In genomic region chr7:134726581-134726980, GRCh38 we compare ENCODE assay signal across 27 cellular contexts. TPM values are rescaled to one million over a fixed set of nuclear protein-coding genes. Genes with fewer than 3 reads are reported as not detected.
DNase-seq lines count a peak whose midpoint lies in the region; ATAC-seq and TF ChIP-seq lines count a peak whose summit lies in the region.
"Had no signal": no experiment of that assay in that cellular context is flagged by ENCODE, and none has a peak within 500 bp of the region (broad histone marks: within the 10 kb centered on the region; RNA-seq: fewer than 3 reads in every experiment).

No MANE protein-coding gene starts in this region.

- H3K9ac ChIP-seq in GM23248: peak overlapping the region; percentile 24; the same call in 1 of the 2 replicates

- H2AFZ ChIP-seq in GM23248: peak overlapping the region; percentile 46

- DNase-seq in GM23248 (peak; percentile 68), coronary artery (ENCODE audit: low spot score) (no peak), mucosa of descending colon (no peak), suprapubic skin (ENCODE audit: low spot score in 2 of 2) (no peak), Calu3 (no peak), Caco-2 (no peak), NCI-H2107 (lab: John Stamatoyannopoulos, UW) (no peak), NCI-H510A (lab: John Stamatoyannopoulos, UW) (no peak)
- DNase-seq: ACHN; activated CD4-positive, alpha-beta T cell treated with anti-CD3 and anti-CD28 coated beads, Interleukin-2, amount 50 U/mL, for 4 hours; activated T-cell treated with anti-CD3 and anti-CD28 coated beads for 4 hours; gastrocnemius medialis; KG1; NCI-H146; NCI-H2171; NCI-H69; psoas muscle; spleen; stimulated activated CD4-positive, alpha-beta T cell treated with anti-CD3 and anti-CD28 coated beads, Interleukin-4, amount 100 ng/mL, for 1 hour; stimulated activated naive CD4-positive, alpha-beta T cell treated with Interleukin-2 at 50 U/mL for 16 hours; upper lobe of left lung had no signal

- TF ChIP-seq POLR2A in suprapubic skin (IDR thresholded peaks at IDR 0.05): no peak

- no peaks in the 10 kb centered on the region for H3K4me1 Mint-ChIP-seq in Calu3 (ENCODE audit: low read depth, unreplicated experiment)
- H3K4me1 Mint-ChIP-seq in Caco-2 (ENCODE audit: low read depth, unreplicated experiment): no peaks in the 10 kb centered on the region
- H3K4me1 Mint-ChIP-seq: WTC11 had no signal

- no peaks in the 10 kb centered on the region for H3K36me3 Mint-ChIP-seq in Calu3 (ENCODE audit: insufficient read depth, unreplicated experiment)
- no peaks in the 10 kb centered on the region for H3K36me3 Mint-ChIP-seq in Caco-2 (ENCODE audit: insufficient read depth, unreplicated experiment)
- H3K36me3 Mint-ChIP-seq: CD14-positive monocyte, WTC11 had no signal

- H3K27me3 Mint-ChIP-seq in Calu3 (ENCODE audit: unreplicated experiment) (peaks cover 13% of the 10 kb centered on the region), Caco-2 (ENCODE audit: insufficient read depth, unreplicated experiment) (no peaks in the 10 kb centered on the region)

- BruUV-seq in Calu3 (replicated peaks; lab: Mats Ljungman, UMichigan) (no TSS peak), Caco-2 (replicated peaks; lab: Mats Ljungman, UMichigan) (no TSS peak)

- no peak overlapping the region for H3K27ac Mint-ChIP-seq in Calu3 (ENCODE audit: unreplicated experiment)
- no peak overlapping the region for H3K27ac Mint-ChIP-seq in Caco-2 (ENCODE audit: unreplicated experiment)
- H3K27ac Mint-ChIP-seq: T-helper 2 cell treated with Interferon-gamma antibody and Interleukin-4, amounts not matched to agents 5 μg/mL and 100 μg/mL, for 36 hours; WTC11 had no signal

- H3K27me3 ChIP-seq in GM23248 (replicated peaks; ENCODE audit: insufficient read depth): no peaks in the 10 kb centered on the region
- no peaks in the 10 kb centered on the region for H3K27me3 ChIP-seq in suprapubic skin
- no peaks in the 10 kb centered on the region for H3K27me3 ChIP-seq in Caco-2 (replicated peaks; ENCODE audit: control insufficient read depth, insufficient read depth, low read length)
- H3K27me3 ChIP-seq: adrenal gland, gastrocnemius medialis, spleen, upper lobe of left lung had no signal

- peak overlapping the region; percentile 22 for H3K4me2 ChIP-seq in GM23248 (ENCODE audit: unreplicated experiment)

- in situ Hi-C loops in GM23248 (cut with MboI): no loop called here

- TF ChIP-seq EP300 in suprapubic skin (IDR thresholded peaks at IDR 0.05): no peak

- ATAC-seq in mucosa of descending colon: peak; percentile 20
- ATAC-seq: gastrocnemius medialis, psoas muscle, SK-N-SH treated with all-trans-retinoic acid at 6 μM for 48 hours, WTC11 had no signal

- H3K27ac ChIP-seq in GM23248: peak overlapping the region; percentile 62
- peak overlapping the region; percentile 84 to 92 for H3K27ac ChIP-seq in coronary artery
- peak overlapping the region; percentile 29 for H3K27ac ChIP-seq in suprapubic skin
- H3K27ac ChIP-seq: gastrocnemius medialis, psoas muscle, upper lobe of left lung had no signal

- 16 to 18% methylated on average over 2 of the region's 2 CpGs for WGBS in GM23248 (ENCODE audit: low coverage in 1 of 2, low lambda C conversion rate in 2 of 2, missing lambda C conversion rate in 2 of 2), 2 experiments
- WGBS in suprapubic skin: 42% methylated on average over 2 of the region's 2 CpGs

- H4K20me1 ChIP-seq in GM23248 (ENCODE audit: insufficient read depth): no peaks in the 10 kb centered on the region

- POLR2A ChIA-PET in Caco-2 (lab: Charles Lee): no interaction called here

- TF ChIP-seq CTCF in coronary artery (IDR thresholded peaks at IDR 0.05): no peak
- no peak for TF ChIP-seq CTCF in mucosa of descending colon (IDR thresholded peaks at IDR 0.05)
- TF ChIP-seq CTCF in suprapubic skin (IDR thresholded peaks at IDR 0.05): no peak
- no peak for TF ChIP-seq CTCF in Calu3 (IDR thresholded peaks at IDR 0.05; ENCODE audit: unreplicated experiment)
- no peak for TF ChIP-seq CTCF in Caco-2 (IDR thresholded peaks at IDR 0.05; ENCODE audit: insufficient read depth in 1 of 2, low read depth in 1 of 2, low read length in 1 of 2, severe bottlenecking in 1 of 2, unreplicated experiment in 1 of 2)

- CTCF ChIA-PET in Calu3 (lab: Charles Lee) (no interaction called here), Caco-2 (lab: Charles Lee) (no interaction called here)

- H3K4me3 Mint-ChIP-seq in Calu3 (ENCODE audit: low read depth, unreplicated experiment) (no peak overlapping the region), Caco-2 (ENCODE audit: unreplicated experiment) (no peak overlapping the region)
- H3K4me3 Mint-ChIP-seq: CD14-positive monocyte; T-helper 2 cell treated with Interferon-gamma antibody and Interleukin-4, amounts not matched to agents 5 μg/mL and 100 μg/mL, for 36 hours; WTC11 had no signal

- H3F3A ChIP-seq in GM23248 (ENCODE audit: insufficient read depth): peaks cover 18% of the 10 kb centered on the region

- H3K9me3 ChIP-seq in GM23248 (ENCODE audit: low read depth) (no peaks in the 10 kb centered on the region), mucosa of descending colon (no peaks in the 10 kb centered on the region), suprapubic skin (no peaks in the 10 kb centered on the region), Caco-2 (no peaks in the 10 kb centered on the region)
- H3K9me3 ChIP-seq: adrenal gland, gastrocnemius medialis, HAP-1, psoas muscle, spleen, upper lobe of left lung had no signal

- H3K9me3 Mint-ChIP-seq in Calu3 (ENCODE audit: low read depth, unreplicated experiment): no peaks in the 10 kb centered on the region
- H3K9me3 Mint-ChIP-seq in Caco-2 (ENCODE audit: unreplicated experiment): no peaks in the 10 kb centered on the region
- H3K9me3 Mint-ChIP-seq: WTC11 had no signal

- no peak overlapping the region for H3K4me3 ChIP-seq in GM23248
- no peak overlapping the region for H3K4me3 ChIP-seq in coronary artery
- no peak overlapping the region for H3K4me3 ChIP-seq in mucosa of descending colon
- no peak overlapping the region for H3K4me3 ChIP-seq in suprapubic skin
- H3K4me3 ChIP-seq in Caco-2 (ENCODE audit: low read depth, low read length): no peak overlapping the region
- H3K4me3 ChIP-seq: adrenal gland, gastrocnemius medialis, HAP-1, psoas muscle, spleen, upper lobe of left lung had no signal

- H3K36me3 ChIP-seq in GM23248 (ENCODE audit: low read depth) (no peaks in the 10 kb centered on the region), mucosa of descending colon (ENCODE audit: low read depth) (no peaks in the 10 kb centered on the region), suprapubic skin (no peaks in the 10 kb centered on the region), Caco-2 (ENCODE audit: control insufficient read depth, insufficient read depth, low read length) (no peaks in the 10 kb centered on the region)
- H3K36me3 ChIP-seq: adrenal gland, gastrocnemius medialis, HAP-1, spleen, upper lobe of left lung had no signal

- no peaks in the 10 kb centered on the region for H3K9me2 ChIP-seq in GM23248 (ENCODE audit: insufficient read depth)

- H3K79me2 ChIP-seq in GM23248 (ENCODE audit: insufficient read depth): 0 out of 2 replicates have a peak, but pooled peaks cover 6% of the 10 kb centered on the region

- H3K4me1 ChIP-seq in GM23248 (ENCODE audit: insufficient read depth) (peaks cover 49% of the 10 kb centered on the region), mucosa of descending colon (ENCODE audit: low read depth) (no peaks in the 10 kb centered on the region), suprapubic skin (peaks cover 33% of the 10 kb centered on the region), Caco-2 (no peaks in the 10 kb centered on the region)
- H3K4me1 ChIP-seq: gastrocnemius medialis, HAP-1, psoas muscle had no signal

- intact Hi-C loops in mucosa of descending colon (cut with DNase I, micrococcal nuclease) (no loop called here), Calu3 (cut with micrococcal nuclease; ENCODE audit: unreplicated experiment) (no loop called here), Caco-2 (cut with micrococcal nuclease; ENCODE audit: unreplicated experiment) (loop anchor here (10.0 kb wide), 1 partner anchor 118 kb away; no protein-coding TSS in a partner anchor)

RNA-seq across cellular contexts. Expression of gene CALD1, which starts 52.9 kb away (rescaled TPM):
- 674 and 698 TPM in 2 replicates for total RNA-seq in GM23248 (2014; rRNA removed; shearing (Covaris generic))
- polyA plus RNA-seq in GM23248 (2016; fragmentation: Nextera tagmentation; extraction: Ambion mirVana): 1,687 and 1,703 TPM in 2 replicates
- total RNA-seq in mucosa of descending colon (1,000 to 10,000 TPM in 1 of 3 donors, 100 to 1,000 TPM in 1, 10 to 100 TPM in 1; 40.3 to 1,241 (median 134) TPM), suprapubic skin (100 to 1,000 TPM in 1 of 4 donors, 10 to 100 TPM in 3; 53.6 to 116 (median 83.2) TPM), Calu3 (2022) (5.5 and 9.3 TPM in 2 replicates), Caco-2 (2022) (140 and 155 TPM in 2 replicates)

Comparison
In these comparisons a context has a peak if more than half of its experiments do, and no peak if none do; other contexts are left out.
1. H3K27ac ChIP-seq: peak in every context shown above with its lines; median percentile 88 in coronary artery; 62 in GM23248; 29 in suprapubic skin.